Comparison of ENCODE assay signal across 24 cellular contexts in the genomic region with DNA sequence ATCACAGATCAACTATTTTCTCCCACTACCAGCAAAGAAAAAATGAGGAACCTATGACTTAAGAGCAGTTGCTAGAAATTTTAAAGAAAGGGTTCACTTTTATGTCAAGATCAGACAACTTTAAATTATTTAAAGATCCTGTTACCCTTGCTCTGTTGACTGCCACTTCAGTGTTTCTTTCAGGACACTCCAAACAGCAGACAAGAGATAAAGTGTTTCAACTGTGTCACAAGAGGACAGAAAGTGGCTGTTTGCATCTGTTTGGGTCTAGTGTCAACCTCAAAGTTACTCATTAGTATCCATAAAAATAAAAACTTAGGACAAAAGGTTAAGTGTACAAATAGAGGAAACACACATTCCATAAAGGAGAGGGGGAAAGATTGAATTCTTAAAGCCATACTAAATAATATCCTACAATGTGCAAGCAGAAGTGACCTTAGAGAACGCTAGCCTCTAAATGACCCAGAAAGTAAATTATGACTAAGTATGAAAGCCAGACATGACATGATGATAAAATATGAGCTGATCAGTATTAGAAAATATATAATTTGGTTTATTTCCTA. TPM values are rescaled to one million over a fixed set of nuclear protein-coding genes. Genes with fewer than 3 reads are reported as not detected.
DNase-seq lines count a peak whose midpoint lies in the region; ATAC-seq and TF ChIP-seq lines count a peak whose summit lies in the region.
"Had no signal": no experiment of that assay in that cellular context is flagged by ENCODE, and none has a peak within 500 bp of the region (broad histone marks: within the 10 kb centered on the region; RNA-seq: fewer than 3 reads in every experiment).

No MANE protein-coding gene starts in this region.

- no peak for DNase-seq in activated T-cell treated with anti-CD3 and anti-CD28 coated beads, Interleukin-2, amount 50 U/mL, for 72 hours
- no peak for DNase-seq in activated T-cell treated with anti-CD3 and anti-CD28 coated beads, Interleukin-2, amount 50 U/mL, for 1 hour
- no peak for DNase-seq in PC-9
- no peak for DNase-seq in head of caudate nucleus
- DNase-seq in MV-4-11 (lab: John Stamatoyannopoulos, UW) = no peak
- DNase-seq: CD4-positive, CD25-positive, alpha-beta regulatory T cell; GM23248; H7; IMR-90; MM.1S; NCI-H1048; NCI-H1417; NCI-H1694; NCI-H2029 treated with DMSO at 0.1 percent for 48 hours; NCI-H2227 treated with DMSO at 0.1 percent for 48 hours; NCI-H526 treated with DMSO at 0.1 percent for 48 hours; SIG-M5 had no signal

- H3F3A ChIP-seq in PC-9 (ENCODE audit: insufficient read depth, low read depth) = peaks cover 46% of the 10 kb centered on the region; the same call in 1 of the 2 replicates

- no peak for ATAC-seq in activated T-cell treated with anti-CD3 and anti-CD28 coated beads, Interleukin-2, amount 50 U/mL, for 72 hours (replicated peaks in 1 of 2)
- ATAC-seq: Panc1 had no signal

- H3K27ac Mint-ChIP-seq in activated T-cell treated with anti-CD3 and anti-CD28 coated beads, Interleukin-2, amount 50 U/mL, for 72 hours = peak overlapping the region; percentile 24

- BruUV-seq in PC-9 (replicated peaks; lab: Mats Ljungman, UMichigan) = no TSS peak

- H3K4me3 ChIP-seq in PC-9 = no peak overlapping the region
- no peak overlapping the region for H3K4me3 ChIP-seq in mesodermal cell (ENCODE audit: extremely low read depth, insufficient read depth, low read length, poor library complexity, severe bottlenecking)
- H3K4me3 ChIP-seq: BLaER1, GM23248, SK-N-MC had no signal

- H3K27ac ChIP-seq in 22Rv1 (0 out of 2 replicates have a peak overlapping the region, but pooled peaks have one; percentile 40), PC-9 (peak overlapping the region; percentile 2; the same call in 1 of the 2 replicates), mesodermal cell (ENCODE audit: low read depth, low read length, severe bottlenecking) (peak overlapping the region; percentile 38)
- H3K27ac ChIP-seq: BLaER1, GM23248, KMS-11, RWPE1 had no signal

- H3K4me2 ChIP-seq in PC-9 = no peak overlapping the region
- H3K4me2 ChIP-seq: BLaER1, KMS-11 had no signal

- H3K36me3 ChIP-seq in PC-9 (ENCODE audit: low read depth) (peaks cover 51% of the 10 kb centered on the region), mesodermal cell (ENCODE audit: control insufficient read depth, insufficient read depth, low read length) (peaks cover 69% of the 10 kb centered on the region)

- H2AFZ ChIP-seq in PC-9 = no peak overlapping the region
- H2AFZ ChIP-seq: GM23248 had no signal

- CTCF ChIA-PET in PC-9 (lab: Charles Lee) = interaction anchor here (0.8 kb wide), 1 partner anchor 196 kb away, joined by 5 read pairs; no protein-coding TSS in a partner anchor

- POLR2A ChIA-PET in PC-9 (lab: Charles Lee; ENCODE audit: unreplicated experiment) = interaction anchor here (0.6 kb wide), 1 partner anchor 167 kb away, joined by 17 read pairs; no protein-coding TSS in a partner anchor

- no peaks in the 10 kb centered on the region for H3K27me3 ChIP-seq in PC-9 (ENCODE audit: insufficient read depth, low read depth)
- H3K27me3 ChIP-seq: BLaER1 had no signal

- no peaks in the 10 kb centered on the region for H3K27me3 Mint-ChIP-seq in activated T-cell treated with anti-CD3 and anti-CD28 coated beads, Interleukin-2, amount 50 U/mL, for 72 hours (ENCODE audit: low read depth)
- H3K27me3 Mint-ChIP-seq: CD4-positive, CD25-positive, alpha-beta regulatory T cell had no signal

- H3K9me3 ChIP-seq in PC-9 (ENCODE audit: insufficient read depth, low read depth) (no peaks in the 10 kb centered on the region), mesodermal cell (ENCODE audit: control insufficient read depth, low read length) (no peaks in the 10 kb centered on the region)
- H3K9me3 ChIP-seq: BLaER1 had no signal

- H3K4me3 Mint-ChIP-seq in activated T-cell treated with anti-CD3 and anti-CD28 coated beads, Interleukin-2, amount 50 U/mL, for 72 hours = no peak overlapping the region
- H3K4me3 Mint-ChIP-seq: CD4-positive, CD25-positive, alpha-beta regulatory T cell had no signal

- WGBS in mesodermal cell (ENCODE audit: insufficient coverage in 2 of 2), 2 experiments = no CpG with 5 or more reads among the region's 1 CpG

- H3K79me2 ChIP-seq in PC-9 (ENCODE audit: low read depth) = no peaks in the 10 kb centered on the region

- H3K9me3 Mint-ChIP-seq in activated T-cell treated with anti-CD3 and anti-CD28 coated beads, Interleukin-2, amount 50 U/mL, for 72 hours = no peaks in the 10 kb centered on the region
- H3K9me3 Mint-ChIP-seq: CD4-positive, CD25-positive, alpha-beta regulatory T cell had no signal

- TF ChIP-seq CTCF in 22Rv1 (IDR thresholded peaks at IDR 0.05) (no peak), PC-9 (conservative IDR thresholded peaks at IDR 0.05) (no peak)

- no peaks in the 10 kb centered on the region for H3K4me1 Mint-ChIP-seq in activated T-cell treated with anti-CD3 and anti-CD28 coated beads, Interleukin-2, amount 50 U/mL, for 72 hours (ENCODE audit: low read depth)
- H3K4me1 Mint-ChIP-seq: CD4-positive, CD25-positive, alpha-beta regulatory T cell had no signal

- H3K4me1 ChIP-seq in PC-9 (replicated peaks; ENCODE audit: insufficient read depth) = no peaks in the 10 kb centered on the region
- no peaks in the 10 kb centered on the region for H3K4me1 ChIP-seq in mesodermal cell (ENCODE audit: control insufficient read depth, insufficient read depth, low read length, poor library complexity, severe bottlenecking)
- H3K4me1 ChIP-seq: BLaER1 had no signal

- H3K36me3 Mint-ChIP-seq in activated T-cell treated with anti-CD3 and anti-CD28 coated beads, Interleukin-2, amount 50 U/mL, for 72 hours (ENCODE audit: insufficient read depth in 2 of 2) = peaks cover 4 to 20% of the 10 kb centered on the region in 2 donors

- H4K20me1 ChIP-seq in PC-9 (ENCODE audit: insufficient read depth) = no peaks in the 10 kb centered on the region
- H4K20me1 ChIP-seq: BLaER1 had no signal

- no peaks in the 10 kb centered on the region for H3K9me2 ChIP-seq in PC-9 (ENCODE audit: insufficient read depth)

- intact Hi-C loops in PC-9 (cut with micrococcal nuclease; ENCODE audit: unreplicated experiment) (no loop called here), head of caudate nucleus (cut with DNase I) (no loop called here)

RNA-seq across cellular contexts. Expression of a gene that starts 24.9 kb away (rescaled TPM):
- total RNA-seq in activated T-cell treated with anti-CD3 and anti-CD28 coated beads, Interleukin-2, amount 50 U/mL, for 72 hours = 10 to 100 TPM; 78.6 to 81.5 TPM
- total RNA-seq in PC-9 (2021) = 152 and 189 TPM in 2 replicates
- polyA plus RNA-seq in mesodermal cell (2013, experiment 1 of 2) = 384 TPM
- 381 TPM for polyA plus RNA-seq in mesodermal cell (2013, experiment 2 of 2)
